Comparison of ENCODE assay signal across 1 cellular context in genomic region chr20:50100552-50100951, GRCh38.
A peak's percentile ranks its signal among the peaks of the same experiment; 100 is the strongest.
TF ChIP-seq lines count a peak whose summit lies in the region.

No MANE protein-coding gene starts in this region.

TF ChIP-seq in HepG2, 621 proteins besides CTCF, POLR2A, EP300 and RAD21:
- TF ChIP-seq ZNF724P (CRISPR knock-in tag; IDR thresholded peaks at IDR 0.05; ENCODE audit: borderline replicate concordance) (no peak), MAX (IDR thresholded peaks at IDR 0.05) (no peak), ZFAT (CRISPR knock-in tag; conservative IDR thresholded peaks at IDR 0.05) (no peak), ZBTB8A (CRISPR knock-in tag; IDR thresholded peaks at IDR 0.05; ENCODE audit: borderline replicate concordance, low read depth) (0 out of 2 replicates have a peak, but pooled peaks have one; percentile 37)
